12 cellular contexts compared by ENCODE assay signal in the genomic region with DNA sequence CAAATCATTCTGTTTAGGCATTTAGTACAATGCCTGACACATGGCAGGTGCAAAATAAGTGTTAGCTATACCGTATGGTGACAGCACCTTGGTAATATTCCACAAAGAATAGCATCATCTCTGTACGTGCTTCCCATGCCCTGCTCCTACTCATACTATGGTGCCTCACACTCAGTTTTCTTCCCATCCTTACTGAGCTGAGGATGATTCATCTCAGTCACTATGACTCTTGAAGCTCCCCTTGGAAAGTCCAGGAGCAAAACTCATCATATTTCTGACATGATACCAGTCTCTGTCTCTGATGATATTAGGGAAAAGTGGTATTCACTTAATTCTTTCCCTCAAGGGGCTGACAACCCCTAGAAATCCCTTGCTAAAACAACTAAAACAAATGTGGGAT.
DNase-seq lines count a peak whose midpoint lies in the region; ATAC-seq, FAIRE-seq and TF ChIP-seq lines count a peak whose summit lies in the region.
"Had no signal": no experiment of that assay in that cellular context is flagged by ENCODE, and none has a peak within 500 bp of the region (broad histone marks: within the 10 kb centered on the region; RNA-seq: fewer than 3 reads in every experiment).

No MANE protein-coding gene starts in this region.

- H3K27me3 ChIP-seq in GM23248 (replicated peaks; ENCODE audit: insufficient read depth) (peaks cover 3% of the 10 kb centered on the region; the same call in 1 of the 2 replicates), bronchial epithelial cell (ENCODE audit: control insufficient read depth, insufficient read depth, low read length) (no peaks in the 10 kb centered on the region), keratinocyte (ENCODE audit: control insufficient read depth, extremely low read depth, insufficient read depth, low read length) (no peaks in the 10 kb centered on the region)

- DNase-seq in GM23248 = peak; percentile 6
- DNase-seq in M059J (ENCODE audit: low read depth) = peak; percentile 4
- DNase-seq in bronchial epithelial cell (ENCODE audit: low read depth) = peak; percentile 61
- no peak for DNase-seq in keratinocyte (ENCODE audit: low read depth, low spot score)
- no peak for DNase-seq in NCI-H2029 (lab: John Stamatoyannopoulos, UW)
- DNase-seq in AG20443 (ENCODE audit: low spot score) = no peak
- DNase-seq in COR-L47 (lab: John Stamatoyannopoulos, UW) = no peak
- DNase-seq: HFFc6, NCI-H1417 treated with DMSO at 0.1 percent for 48 hours, NCI-H510A treated with DMSO at 0.1 percent for 48 hours, SIG-M5 had no signal

- H3K9me3 ChIP-seq in GM23248 (ENCODE audit: low read depth) = no peaks in the 10 kb centered on the region
- no peaks in the 10 kb centered on the region for H3K9me3 ChIP-seq in keratinocyte (ENCODE audit: control insufficient read depth, low read depth, low read length)

- ATAC-seq in GM21526 (IDR thresholded peaks at IDR 0.05; ENCODE audit: low FRiP score, unreplicated experiment) = no peak

- FAIRE-seq in bronchial epithelial cell (lab: Jason Lieb, UNC) = peak; percentile 60
- peak; percentile 5 for FAIRE-seq in keratinocyte (lab: Jason Lieb, UNC)

- 51 to 61% methylated on average over 2 of the region's 2 CpGs for WGBS in GM23248 (ENCODE audit: low coverage in 1 of 2, low lambda C conversion rate in 2 of 2, missing lambda C conversion rate in 2 of 2), 2 experiments

- H3K9me1 ChIP-seq in keratinocyte (ENCODE audit: control insufficient read depth, extremely low read depth, insufficient read depth, low read length) = no peaks in the 10 kb centered on the region

- TF ChIP-seq CTCF in bronchial epithelial cell (IDR thresholded peaks at IDR 0.05; ENCODE audit: insufficient read depth, low read length, severe bottlenecking) (no peak), keratinocyte (optimal IDR thresholded peaks at IDR 0.05 in 1 of 3, IDR thresholded peaks at IDR 0.05 in 1 of 3, conservative IDR thresholded peaks at IDR 0.05 in 1 of 3; ENCODE audit: extremely low read depth in 1 of 3, insufficient read depth in 2 of 3, low read length in 3 of 3) (no peak)

- H3K4me3 ChIP-seq in GM23248 (no peak overlapping the region), bronchial epithelial cell (ENCODE audit: low read depth, low read length) (no peak overlapping the region), keratinocyte (ENCODE audit: control insufficient read depth in 2 of 3, extremely low read depth in 1 of 3, insufficient read depth in 2 of 3, low read depth in 1 of 3, low read length in 3 of 3) (no peak overlapping the region)

- in situ Hi-C loops in GM23248 (cut with MboI) = no loop called here

- no peaks in the 10 kb centered on the region for H3F3A ChIP-seq in GM23248 (ENCODE audit: insufficient read depth)

- H3K4me1 ChIP-seq in GM23248 (ENCODE audit: insufficient read depth) (no peaks in the 10 kb centered on the region), keratinocyte (ENCODE audit: control insufficient read depth, extremely low read depth, insufficient read depth, low read length) (no peaks in the 10 kb centered on the region)

- H4K20me1 ChIP-seq in GM23248 (ENCODE audit: insufficient read depth) (no peaks in the 10 kb centered on the region), keratinocyte (ENCODE audit: control insufficient read depth, extremely low read depth, insufficient read depth, low read length) (no peaks in the 10 kb centered on the region)

- no peaks in the 10 kb centered on the region for H3K79me2 ChIP-seq in GM23248 (ENCODE audit: insufficient read depth)
- no peaks in the 10 kb centered on the region for H3K79me2 ChIP-seq in keratinocyte (ENCODE audit: control insufficient read depth, insufficient read depth, low read length)

- H2AFZ ChIP-seq in GM23248 (no peak overlapping the region), keratinocyte (ENCODE audit: control insufficient read depth, low read length) (no peak overlapping the region)

- no peak overlapping the region for H3K4me2 ChIP-seq in GM23248 (ENCODE audit: unreplicated experiment)
- H3K4me2 ChIP-seq in keratinocyte (ENCODE audit: control insufficient read depth, extremely low read depth, insufficient read depth, low read depth, low read length) = no peak overlapping the region

- H3K9me2 ChIP-seq in GM23248 (ENCODE audit: insufficient read depth) = no peaks in the 10 kb centered on the region

- H3K36me3 ChIP-seq in GM23248 (ENCODE audit: low read depth) = no peaks in the 10 kb centered on the region
- H3K36me3 ChIP-seq in bronchial epithelial cell (ENCODE audit: control insufficient read depth, insufficient read depth, low read length) = no peaks in the 10 kb centered on the region
- no peaks in the 10 kb centered on the region for H3K36me3 ChIP-seq in keratinocyte (ENCODE audit: control insufficient read depth in 2 of 2, extremely low read depth in 1 of 2, insufficient read depth in 2 of 2, low read length in 2 of 2)

- H3K9ac ChIP-seq in GM23248 (no peak overlapping the region), keratinocyte (ENCODE audit: control insufficient read depth, extremely low read depth, insufficient read depth, low read length) (no peak overlapping the region)

- H3K27ac ChIP-seq in GM23248 (no peak overlapping the region), keratinocyte (ENCODE audit: control insufficient read depth, insufficient read depth, low read length) (no peak overlapping the region)

- dilution Hi-C loops in keratinocyte (cut with MboI; ENCODE audit: extremely low pct_ligation_motif_present, low sequenced_read_pairs) = no loop called here

Comparison
In these comparisons a context has a peak if more than half of its experiments do, and no peak if none do; other contexts are left out.
1. DNase-seq: peak in GM23248 (single experiment), M059J (single experiment) and bronchial epithelial cell (single experiment); none in keratinocyte (single experiment), NCI-H2029 (single experiment), AG20443 (single experiment) and COR-L47 (single experiment).